ENCODE assay signal across 13 cellular contexts in genomic region chr2:17565726-17566125, GRCh38. TPM values are rescaled to one million over a fixed set of nuclear protein-coding genes. Genes with fewer than 3 reads are reported as not detected.
"Had no signal": no experiment of that assay in that cellular context is flagged by ENCODE, and none has a peak within 500 bp of the region (broad histone marks: within the 10 kb centered on the region; RNA-seq: fewer than 3 reads in every experiment).

No MANE protein-coding gene starts in this region.

RNA-seq across cellular contexts. Expression of gene VSNL1, which starts 25.2 kb away (rescaled TPM):
- total RNA-seq: activated B cell treated with CpG ODN at 0.5 μM for 24 hours; activated CD4-positive, alpha-beta memory T cell treated with anti-CD3 and anti-CD28 coated beads for 36 hours; activated CD4-positive, alpha-beta memory T cell treated with anti-CD3 and anti-CD28 coated beads, Interleukin-2, amount 10 ng/mL, durations not matched to agents 7 days and 5 days; activated CD4-positive, alpha-beta T cell treated with anti-CD3 and anti-CD28 coated beads for 36 hours; activated CD4-positive, alpha-beta T cell treated with anti-CD3 and anti-CD28 coated beads, Interleukin-2, amount 10 ng/mL, durations not matched to agents 24 days and 14 days; activated CD4-positive, alpha-beta T cell treated with anti-CD3 and anti-CD28 coated beads, Interleukin-2, amount 10 ng/mL, durations not matched to agents 7 days and 5 days; activated CD8-positive, alpha-beta memory T cell treated with anti-CD3 and anti-CD28 coated beads for 36 hours; activated CD8-positive, alpha-beta memory T cell treated with anti-CD3 and anti-CD28 coated beads, Interleukin-2, amount 10 ng/mL, durations not matched to agents 7 days and 5 days; activated CD8-positive, alpha-beta T cell treated with anti-CD3 and anti-CD28 coated beads for 36 hours; activated CD8-positive, alpha-beta T cell treated with anti-CD3 and anti-CD28 coated beads, Interleukin-2, amount 10 ng/mL, durations not matched to agents 7 days and 5 days; T-helper 1 cell treated with Interleukin-12 subunit alpha and Interleukin-12 subunit beta and Interleukin-4 antibody, amounts not matched to agents 30 ng/mL and 1 ng/mL, for 36 hours; T-helper 17 cell; T-helper 2 cell treated with Interferon-gamma antibody and Interleukin-4, amounts not matched to agents 100 ng/mL and 5 ng/mL, for 36 hours had no signal

RNA-seq across cellular contexts. Expression of gene RAD51AP2, which starts 47.5 kb away (rescaled TPM):
- total RNA-seq: activated B cell treated with CpG ODN at 0.5 μM for 24 hours; activated CD4-positive, alpha-beta memory T cell treated with anti-CD3 and anti-CD28 coated beads for 36 hours; activated CD4-positive, alpha-beta memory T cell treated with anti-CD3 and anti-CD28 coated beads, Interleukin-2, amount 10 ng/mL, durations not matched to agents 7 days and 5 days; activated CD4-positive, alpha-beta T cell treated with anti-CD3 and anti-CD28 coated beads for 36 hours; activated CD4-positive, alpha-beta T cell treated with anti-CD3 and anti-CD28 coated beads, Interleukin-2, amount 10 ng/mL, durations not matched to agents 24 days and 14 days; activated CD4-positive, alpha-beta T cell treated with anti-CD3 and anti-CD28 coated beads, Interleukin-2, amount 10 ng/mL, durations not matched to agents 7 days and 5 days; activated CD8-positive, alpha-beta memory T cell treated with anti-CD3 and anti-CD28 coated beads for 36 hours; activated CD8-positive, alpha-beta memory T cell treated with anti-CD3 and anti-CD28 coated beads, Interleukin-2, amount 10 ng/mL, durations not matched to agents 7 days and 5 days; activated CD8-positive, alpha-beta T cell treated with anti-CD3 and anti-CD28 coated beads for 36 hours; activated CD8-positive, alpha-beta T cell treated with anti-CD3 and anti-CD28 coated beads, Interleukin-2, amount 10 ng/mL, durations not matched to agents 7 days and 5 days; T-helper 1 cell treated with Interleukin-12 subunit alpha and Interleukin-12 subunit beta and Interleukin-4 antibody, amounts not matched to agents 30 ng/mL and 1 ng/mL, for 36 hours; T-helper 17 cell; T-helper 2 cell treated with Interferon-gamma antibody and Interleukin-4, amounts not matched to agents 100 ng/mL and 5 ng/mL, for 36 hours had no signal
